ENCODE assay signal across 8 cellular contexts in the genomic region with DNA sequence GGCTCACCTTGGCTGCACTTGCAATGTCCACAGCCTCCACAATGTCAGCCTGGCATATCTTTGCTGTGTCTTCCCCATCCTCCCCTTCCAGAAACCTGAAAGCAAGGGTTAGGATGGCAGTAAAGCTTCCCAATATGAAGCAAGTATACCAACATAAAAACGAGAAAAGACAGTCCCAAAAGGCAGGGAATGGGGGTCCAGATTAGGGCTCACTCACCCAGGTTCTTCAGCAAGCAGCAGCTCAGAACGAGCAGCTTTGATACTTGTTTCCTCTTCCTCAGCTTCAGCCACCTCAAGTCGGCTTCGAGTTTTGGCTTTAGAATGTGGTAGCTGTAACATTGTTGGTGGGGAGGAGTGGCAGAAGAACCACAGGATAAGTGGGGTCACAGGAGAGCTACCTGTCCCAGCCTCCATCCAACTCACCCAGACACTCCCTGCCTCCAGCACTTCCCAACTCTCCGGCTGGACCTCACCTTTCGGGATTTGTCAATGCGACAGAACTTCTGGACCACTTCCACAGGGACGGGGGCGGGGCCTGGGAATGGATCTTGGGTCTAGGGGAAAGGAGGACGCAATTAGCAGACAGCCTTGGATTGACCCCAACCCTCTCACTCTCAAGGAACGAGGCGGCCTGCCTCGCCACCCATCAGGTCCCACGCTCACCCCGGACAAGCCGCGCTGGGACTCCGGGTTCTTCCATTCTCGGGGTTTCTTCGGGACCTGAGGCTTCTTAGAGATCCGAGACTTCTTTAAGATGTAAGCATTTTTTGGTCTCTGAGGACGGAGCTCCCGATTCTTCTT. TPM values are rescaled to one million over a fixed set of nuclear protein-coding genes. Genes with fewer than 3 reads are reported as not detected.
A peak's percentile ranks its signal among the peaks of the same experiment; 100 is the strongest.
DNase-seq lines count a peak whose midpoint lies in the region; ATAC-seq, FAIRE-seq and TF ChIP-seq lines count a peak whose summit lies in the region.

No MANE protein-coding gene starts in this region.

- H3K14ac ChIP-seq in trophoblast cell (ENCODE audit: low read length) = peak overlapping the region; percentile 45

- no peaks in the 10 kb centered on the region for H3K27me3 ChIP-seq in trophoblast cell (ENCODE audit: insufficient read depth, low read length)

- no peak for TF ChIP-seq POLR2A in H54 (IDR thresholded peaks at IDR 0.05; ENCODE audit: low read depth, low read length)

- ATAC-seq in HG03354 (IDR thresholded peaks at IDR 0.05; ENCODE audit: poor library complexity, severe bottlenecking, unreplicated experiment) (no peak), GM19397 (IDR thresholded peaks at IDR 0.05; ENCODE audit: unreplicated experiment) (no peak)

- H3K4ac ChIP-seq in trophoblast cell (ENCODE audit: low read depth, low read length) = peak overlapping the region; percentile 71

- TSS peak; percentile 85 for BruUV-seq in OCI-LY7 (replicated peaks; lab: Mats Ljungman, UMichigan)

- no peak overlapping the region for H2BK5ac ChIP-seq in trophoblast cell (ENCODE audit: low read depth, low read length, poor library complexity)

- no peak overlapping the region for H2BK120ac ChIP-seq in trophoblast cell (ENCODE audit: insufficient read depth, low read length, poor library complexity)

- peaks cover 6% of the 10 kb centered on the region for H3K79me1 ChIP-seq in trophoblast cell (ENCODE audit: low read length)

- POLR2A ChIA-PET in OCI-LY7 (lab: Charles Lee) = interaction anchor here (0.7 to 3.0 kb wide), 5 partner anchors 9 to 423 kb away, joined by 3 to 19 read pairs (median 8); a partner anchor contains a TSS

- no peaks in the 10 kb centered on the region for H3K9me3 ChIP-seq in OCI-LY7 (ENCODE audit: low read length)
- H3K9me3 ChIP-seq in trophoblast cell (ENCODE audit: insufficient read depth, low read depth, low read length) = peaks cover 1% of the 10 kb centered on the region

- H2AK5ac ChIP-seq in trophoblast cell (ENCODE audit: low read length) = no peak overlapping the region

- peaks cover 31% of the 10 kb centered on the region; the same call in 1 of the 2 replicates for H3K79me2 ChIP-seq in OCI-LY7 (ENCODE audit: insufficient read depth, low read depth, low read length)
- H3K79me2 ChIP-seq in trophoblast cell (ENCODE audit: control insufficient read depth, insufficient read depth, low read length, poor library complexity) = peaks cover 6% of the 10 kb centered on the region

- peak overlapping the region; percentile 91 for H2AFZ ChIP-seq in OCI-LY7 (ENCODE audit: low read length)
- H2AFZ ChIP-seq in trophoblast cell (ENCODE audit: insufficient read depth, low read length, poor library complexity) = peak overlapping the region; percentile 8

- intact Hi-C loops in OCI-LY7 (cut with micrococcal nuclease; ENCODE audit: unreplicated experiment) = no loop called here

- H3K36me3 ChIP-seq in OCI-LY7 (ENCODE audit: insufficient read depth, low read length) = peaks cover 72% of the 10 kb centered on the region
- peaks cover 36 to 50% of the 10 kb centered on the region in 2 experiments for H3K36me3 ChIP-seq in trophoblast cell (ENCODE audit: control insufficient read depth in 1 of 2, insufficient read depth in 2 of 2, low read length in 2 of 2)

- peaks cover 24% of the 10 kb centered on the region for H3K4me1 ChIP-seq in OCI-LY7 (ENCODE audit: insufficient read depth, low read length, poor library complexity, severe bottlenecking)
- peaks cover 10 to 13% of the 10 kb centered on the region in 2 experiments for H3K4me1 ChIP-seq in trophoblast cell (ENCODE audit: control insufficient read depth in 1 of 2, insufficient read depth in 2 of 2, low read length in 2 of 2)

- WGBS in trophoblast cell (ENCODE audit: extremely low coverage, insufficient coverage, insufficient read length) = no CpG with 5 or more reads among the region's 23 CpGs

- peak overlapping the region; percentile 8 for H4K91ac ChIP-seq in trophoblast cell (ENCODE audit: low read depth, low read length)

- no peak for TF ChIP-seq CTCF in OCI-LY7 (conservative IDR thresholded peaks at IDR 0.05; ENCODE audit: low read length)

- H4K12ac ChIP-seq in trophoblast cell (ENCODE audit: low read depth, low read length) = no peak overlapping the region

- peak overlapping the region; percentile 46 for H3K27ac ChIP-seq in OCI-LY7 (ENCODE audit: low read depth, low read length, poor library complexity, severe bottlenecking)
- H3K27ac ChIP-seq in epithelial cell of prostate = peak overlapping the region; percentile 56
- no peak overlapping the region for H3K27ac ChIP-seq in trophoblast cell (ENCODE audit: low read depth, low read length)

- H3K4me2 ChIP-seq in OCI-LY7 (ENCODE audit: low read length) = peak overlapping the region; percentile 87
- H3K4me2 ChIP-seq in trophoblast cell (ENCODE audit: low read length) = peak overlapping the region; percentile 92

- DNase-seq in GM03348 (ENCODE audit: low spot score) (peak; percentile 24), OCI-LY7 (ENCODE audit: low spot score) (no peak), epithelial cell of prostate (ENCODE audit: low read depth, low spot score) (no peak), trophoblast cell (no peak), SW480 (ENCODE audit: low spot score) (no peak), H54 (ENCODE audit: insufficient read length, low spot score) (no peak)

- no peak overlapping the region for H2BK12ac ChIP-seq in trophoblast cell (ENCODE audit: low read length)

- peak overlapping the region; percentile 38 for H3K18ac ChIP-seq in trophoblast cell (ENCODE audit: low read length)

- H3K9me2 ChIP-seq in OCI-LY7 (ENCODE audit: insufficient read depth, low read length) = no peaks in the 10 kb centered on the region

- peak overlapping the region; percentile 51 for H4K8ac ChIP-seq in trophoblast cell (ENCODE audit: low read depth, low read length)

- CTCF ChIA-PET in OCI-LY7 (lab: Charles Lee; ENCODE audit: unreplicated experiment) = interaction anchor here (0.5 to 1.6 kb wide), 3 partner anchors 10 to 1366 kb away, joined by 3 read pairs; a partner anchor contains a TSS

- FAIRE-seq in H54 (lab: Jason Lieb, UNC) = no peak

- no peaks in the 10 kb centered on the region for H4K20me1 ChIP-seq in OCI-LY7 (ENCODE audit: insufficient read depth, low read length)

- H3K23ac ChIP-seq in trophoblast cell (ENCODE audit: low read length) = no peak overlapping the region

- H3K9ac ChIP-seq in trophoblast cell (ENCODE audit: low read length) = peak overlapping the region; percentile 10

- H3K4me3 ChIP-seq in OCI-LY7 (ENCODE audit: low read depth, low read length, poor library complexity, severe bottlenecking) (peak overlapping the region; percentile 86), trophoblast cell (ENCODE audit: low read depth, low read length) (peak overlapping the region; percentile 79)

RNA-seq across cellular contexts. Expression of a gene that starts 0.7 kb away (rescaled TPM):
- total RNA-seq in OCI-LY7 (2014; rRNA removed; shearing (Covaris generic)) = 127 and 129 TPM in 2 replicates
- 71.4 and 83.3 TPM in 2 replicates for total RNA-seq in OCI-LY7 (2022)
- 60.7 and 63.5 TPM in 2 replicates for polyA plus RNA-seq in trophoblast cell (2013)

RNA-seq across cellular contexts. Expression of a gene that starts 1.1 kb away (rescaled TPM):
- total RNA-seq in OCI-LY7 (2014; rRNA removed; shearing (Covaris generic)) = 72.5 and 112 TPM in 2 replicates
- 65.4 and 90.6 TPM in 2 replicates for total RNA-seq in OCI-LY7 (2022)
- polyA plus RNA-seq in trophoblast cell (2013) = 67.7 and 69.0 TPM in 2 replicates

RNA-seq across cellular contexts. Expression of a gene that starts 10.4 kb away (rescaled TPM):
- total RNA-seq in OCI-LY7 (2014; rRNA removed; shearing (Covaris generic)) = 27.2 and 27.3 TPM in 2 replicates
- total RNA-seq in OCI-LY7 (2022) = 67.1 and 67.6 TPM in 2 replicates
- 151 and 154 TPM in 2 replicates for polyA plus RNA-seq in trophoblast cell (2013)

RNA-seq across cellular contexts. Expression of a gene that starts 11.4 kb away (rescaled TPM):
- total RNA-seq in OCI-LY7 (2014; rRNA removed; shearing (Covaris generic)) = 13.1 and 14.2 TPM in 2 replicates
- total RNA-seq in OCI-LY7 (2022) = 14.1 and 17.3 TPM in 2 replicates
- 4.4 TPM in 2 replicates for polyA plus RNA-seq in trophoblast cell (2013)

RNA-seq across cellular contexts. Expression of a gene that starts 16.5 kb away (rescaled TPM):
- 7,191 and 8,620 TPM in 2 replicates for total RNA-seq in OCI-LY7 (2014; rRNA removed; shearing (Covaris generic))
- 4,034 and 4,317 TPM in 2 replicates for total RNA-seq in OCI-LY7 (2022)
- polyA plus RNA-seq in trophoblast cell (2013) = 5,560 and 5,594 TPM in 2 replicates
